Comparison of ENCODE assay signal across 16 cellular contexts in genomic region chr17:36493956-36494355, GRCh38. TPM values are rescaled to one million over a fixed set of nuclear protein-coding genes. Genes with fewer than 3 reads are reported as not detected.
DNase-seq lines count a peak whose midpoint lies in the region; ATAC-seq and TF ChIP-seq lines count a peak whose summit lies in the region.
"Had no signal": no experiment of that assay in that cellular context is flagged by ENCODE, and none has a peak within 500 bp of the region (broad histone marks: within the 10 kb centered on the region; RNA-seq: fewer than 3 reads in every experiment).

No MANE protein-coding gene starts in this region.

- H3K4me3 Mint-ChIP-seq in MCF 10A (ENCODE audit: unreplicated experiment) (no peak overlapping the region), neural crest cell (peak overlapping the region; percentile 47)
- H3K4me3 Mint-ChIP-seq in stimulated activated effector memory CD8-positive, alpha-beta T cell treated with anti-CD3 and anti-CD28 coated beads, Interleukin-12 subunit alpha, Interleukin-12 subunit beta, amount 100 ng/mL, for 72 hours = no peak overlapping the region

- H3K4me3 ChIP-seq in breast epithelium (no peak overlapping the region), HEK293 (ENCODE audit: low read depth, low read length) (no peak overlapping the region), foreskin fibroblast (ENCODE audit: low read depth in 1 of 2, low read length in 2 of 2) (no peak overlapping the region)
- H3K4me3 ChIP-seq: BLaER1 had no signal

- H3K36me3 ChIP-seq in breast epithelium (peaks cover 13% of the 10 kb centered on the region), HEK293 (ENCODE audit: control insufficient read depth in 2 of 2, insufficient read depth in 1 of 2, low read length in 2 of 2) (peaks cover 55 to 94% of the 10 kb centered on the region in 2 experiments)

- H3K27ac Mint-ChIP-seq in MCF 10A (ENCODE audit: low read depth, unreplicated experiment) (peak overlapping the region; percentile 31), neural crest cell (ENCODE audit: unreplicated experiment) (no peak overlapping the region)
- H3K27ac Mint-ChIP-seq in stimulated activated effector memory CD8-positive, alpha-beta T cell treated with anti-CD3 and anti-CD28 coated beads, Interleukin-12 subunit alpha, Interleukin-12 subunit beta, amount 100 ng/mL, for 72 hours = no peak overlapping the region

- POLR2A ChIA-PET in MCF 10A (lab: Yijun Ruan, JAX) (interaction anchor here (0.8 to 1.5 kb wide), 3 partner anchors 9 to 15 kb away, joined by 3 to 5 read pairs (median 4); no protein-coding TSS in a partner anchor), HEK293 (lab: Yijun Ruan, JAX) (interaction anchor here (2.3 kb wide), 1 partner anchor 7 kb away, joined by 9 read pairs; the partner anchor contains the start of gene ZNHIT3)

- H3K9me3 Mint-ChIP-seq in MCF 10A (ENCODE audit: unreplicated experiment) (no peaks in the 10 kb centered on the region), neural crest cell (peaks cover 4% of the 10 kb centered on the region)
- H3K9me3 Mint-ChIP-seq in stimulated activated effector memory CD8-positive, alpha-beta T cell treated with anti-CD3 and anti-CD28 coated beads, Interleukin-12 subunit alpha, Interleukin-12 subunit beta, amount 100 ng/mL, for 72 hours = no peaks in the 10 kb centered on the region

- no peaks in the 10 kb centered on the region for H3K27me3 ChIP-seq in breast epithelium
- H3K27me3 ChIP-seq: BLaER1 had no signal

- CTCF ChIA-PET in MCF 10A (lab: Yijun Ruan, JAX) = no interaction called here
- CTCF ChIA-PET in HEK293 (lab: Yijun Ruan, JAX) = interaction anchor here (2.1 to 2.2 kb wide), 2 partner anchors 11 to 345 kb away, joined by 9 to 11 read pairs; no protein-coding TSS in a partner anchor

- H3K36me3 Mint-ChIP-seq in MCF 10A (ENCODE audit: insufficient read depth, unreplicated experiment) (peaks cover 86% of the 10 kb centered on the region), neural crest cell (ENCODE audit: low read depth) (peaks cover 32% of the 10 kb centered on the region)
- H3K36me3 Mint-ChIP-seq in stimulated activated effector memory CD8-positive, alpha-beta T cell treated with anti-CD3 and anti-CD28 coated beads, Interleukin-12 subunit alpha, Interleukin-12 subunit beta, amount 100 ng/mL, for 72 hours = peaks cover 100% of the 10 kb centered on the region

- ATAC-seq in stimulated activated effector memory CD8-positive, alpha-beta T cell treated with anti-CD3 and anti-CD28 coated beads, Interleukin-12 subunit alpha, Interleukin-12 subunit beta, amount 100 ng/mL, for 72 hours = no peak
- ATAC-seq: HepG2 had no signal

- H3K27ac ChIP-seq in breast epithelium = no peak overlapping the region
- no peak overlapping the region for H3K27ac ChIP-seq in HEK293 (ENCODE audit: extremely low read depth, low read depth, low read length)
- H3K27ac ChIP-seq: BLaER1 had no signal

- H3K9me3 ChIP-seq in breast epithelium (no peaks in the 10 kb centered on the region), HEK293 (ENCODE audit: control insufficient read depth, insufficient read depth, low read depth, low read length) (no peaks in the 10 kb centered on the region)
- H3K9me3 ChIP-seq: BLaER1 had no signal

- H3K4me1 ChIP-seq in breast epithelium = no peaks in the 10 kb centered on the region
- H3K4me1 ChIP-seq in HEK293 (ENCODE audit: control insufficient read depth, insufficient read depth, low read length) = no peaks in the 10 kb centered on the region
- H3K4me1 ChIP-seq: BLaER1 had no signal

- no peak for DNase-seq in MCF 10A (ENCODE audit: unreplicated experiment)
- no peak for DNase-seq in breast epithelium (ENCODE audit: low spot score in 2 of 2)
- DNase-seq in amniotic epithelial cell (ENCODE audit: low read depth) = peak; percentile 49
- no peak for DNase-seq in neural crest cell (ENCODE audit: low read depth, low spot score)
- no peak for DNase-seq in foreskin fibroblast
- DNase-seq in NAMALWA (ENCODE audit: low spot score) = no peak
- DNase-seq in stimulated activated effector memory CD8-positive, alpha-beta T cell treated with anti-CD3 and anti-CD28 coated beads, Interleukin-12 subunit alpha, Interleukin-12 subunit beta, amount 100 ng/mL, for 72 hours (ENCODE audit: low spot score in 2 of 2) = no peak
- DNase-seq: DMS 273 treated with DMSO at 0.1 percent for 48 hours, Karpas-422, NCI-H1417 treated with DMSO at 0.1 percent for 48 hours, NCI-H2081, NCI-H524, SHP77 had no signal

- H3K4me1 Mint-ChIP-seq in MCF 10A (ENCODE audit: insufficient read depth, unreplicated experiment) (peaks cover 1% of the 10 kb centered on the region), neural crest cell (peaks cover 41% of the 10 kb centered on the region)
- peaks cover 26% of the 10 kb centered on the region for H3K4me1 Mint-ChIP-seq in stimulated activated effector memory CD8-positive, alpha-beta T cell treated with anti-CD3 and anti-CD28 coated beads, Interleukin-12 subunit alpha, Interleukin-12 subunit beta, amount 100 ng/mL, for 72 hours

- no peak for TF ChIP-seq POLR2A in breast epithelium (IDR thresholded peaks at IDR 0.05)

- BruUV-seq in MCF 10A (replicated peaks; lab: Mats Ljungman, UMichigan) = no TSS peak

- intact Hi-C loops in MCF 10A (cut with micrococcal nuclease) = no loop called here
- intact Hi-C loops in breast epithelium (cut with DNase I; ENCODE audit: low total_unique reads) = loop anchor here (5.0 kb wide), 1 partner anchor 1108 kb away; no protein-coding TSS in a partner anchor

- TF ChIP-seq CTCF in MCF 10A (IDR thresholded peaks at IDR 0.05; ENCODE audit: unreplicated experiment) = no peak
- TF ChIP-seq CTCF in breast epithelium (IDR thresholded peaks at IDR 0.05) = no peak
- no peak for TF ChIP-seq CTCF in HEK293 (tag by site-specific recombination; IDR thresholded peaks at IDR 0.05)
- no peak for TF ChIP-seq CTCF in neural crest cell (conservative IDR thresholded peaks at IDR 0.05)
- TF ChIP-seq CTCF in foreskin fibroblast (IDR thresholded peaks at IDR 0.05; ENCODE audit: low read depth, low read length) = no peak

- no peaks in the 10 kb centered on the region for H3K27me3 Mint-ChIP-seq in MCF 10A (ENCODE audit: insufficient read depth, unreplicated experiment)
- H3K27me3 Mint-ChIP-seq in neural crest cell (ENCODE audit: low read depth) = no peaks in the 10 kb centered on the region

TF ChIP-seq in HEK293, 187 proteins besides CTCF, POLR2A, EP300 and RAD21:
- TF ChIP-seq ZFHX2 (tag by site-specific recombination; conservative IDR thresholded peaks at IDR 0.05) (0 out of 2 replicates have a peak, but pooled peaks have one; percentile 12), WT1 (tag by site-specific recombination; IDR thresholded peaks at IDR 0.05) (no peak)

RNA-seq across cellular contexts. Expression of gene ZNHIT3, which starts 7.5 kb away (rescaled TPM):
- total RNA-seq in MCF 10A (2022) (33.9 and 35.5 TPM in 2 replicates), breast epithelium (10 to 100 TPM; 19.0 to 33.7 (median 29.3) TPM), neural crest cell (53.7 and 57.0 TPM in 2 replicates)

RNA-seq across cellular contexts. Expression of gene MYO19, which starts 40.7 kb away (rescaled TPM):
- total RNA-seq in MCF 10A (2022) = 64.7 and 72.2 TPM in 2 replicates
- 10 to 100 TPM; 28.6 to 86.9 (median 71.3) TPM for total RNA-seq in breast epithelium
- total RNA-seq in neural crest cell = 101 and 104 TPM in 2 replicates

RNA-seq across cellular contexts. Expression of gene PIGW, which starts 40.8 kb away (rescaled TPM):
- total RNA-seq in MCF 10A (2022) = 7.5 and 9.8 TPM in 2 replicates
- 1 to 10 TPM; 4.0 to 6.2 (median 5.1) TPM for total RNA-seq in breast epithelium
- 20.8 and 20.9 TPM in 2 replicates for total RNA-seq in neural crest cell

RNA-seq across cellular contexts. Expression of gene GGNBP2, which starts 50.8 kb away (rescaled TPM):
- total RNA-seq in MCF 10A (2022) = 88.7 and 91.5 TPM in 2 replicates
- 10 to 100 TPM; 60.6 to 85.5 (median 84.0) TPM for total RNA-seq in breast epithelium
- 71.8 and 72.3 TPM in 2 replicates for total RNA-seq in neural crest cell
